ENCODE assay signal across 20 cellular contexts in genomic region chr4:3516836-3517730, GRCh38. TPM values are rescaled to one million over a fixed set of nuclear protein-coding genes. Genes with fewer than 3 reads are reported as not detected.
DNase-seq lines count a peak whose midpoint lies in the region; ATAC-seq, FAIRE-seq and TF ChIP-seq lines count a peak whose summit lies in the region.
"Had no signal": no experiment of that assay in that cellular context is flagged by ENCODE, and none has a peak within 500 bp of the region (broad histone marks: within the 10 kb centered on the region; RNA-seq: fewer than 3 reads in every experiment).

No MANE protein-coding gene starts in this region.

- H3K27ac ChIP-seq in RWPE2 (ENCODE audit: poor library complexity, severe bottlenecking) (no peak overlapping the region), endothelial cell of umbilical vein (ENCODE audit: insufficient read depth, low read depth, low read length) (no peak overlapping the region)
- H3K27ac ChIP-seq: BLaER1 treated with 17β-estradiol and CSF1 and Interleukin-3, amounts not matched to agents 10 nM and 100 nM had no signal

- H3K27me3 ChIP-seq in RWPE2 (ENCODE audit: insufficient read depth, poor library complexity, severe bottlenecking) (no peaks in the 10 kb centered on the region), endothelial cell of umbilical vein (ENCODE audit: control insufficient read depth in 2 of 2, insufficient read depth in 2 of 2, low read length in 2 of 2) (no peaks in the 10 kb centered on the region)
- H3K27me3 ChIP-seq: BLaER1 treated with 17β-estradiol and CSF1 and Interleukin-3, amounts not matched to agents 10 nM and 100 nM had no signal

- H3K4me1 ChIP-seq in RWPE2 (ENCODE audit: insufficient read depth, poor library complexity, severe bottlenecking) (no peaks in the 10 kb centered on the region), endothelial cell of umbilical vein (ENCODE audit: control insufficient read depth, extremely low read depth, insufficient read depth, low read length) (no peaks in the 10 kb centered on the region)

- no peaks in the 10 kb centered on the region for H3K9me3 Mint-ChIP-seq in activated CD4-positive, alpha-beta T cell treated with anti-CD3 and anti-CD28 coated beads, Interleukin-2, amount 10 ng/mL, durations not matched to agents 7 days and 5 days
- H3K9me3 Mint-ChIP-seq: CD8-positive, alpha-beta memory T cell had no signal

- CTCF ChIA-PET in activated CD4-positive, alpha-beta T cell treated with anti-CD3 and anti-CD28 coated beads, Interleukin-2, amount 10 ng/mL, durations not matched to agents 7 days and 5 days (lab: Charles Lee): interaction anchor here (1.2 kb wide), 1 partner anchor 10 kb away, joined by 3 read pairs; no protein-coding TSS in a partner anchor
- CTCF ChIA-PET in endothelial cell of umbilical vein (lab: Charles Lee): interaction anchor here (1.7 kb wide), 1 partner anchor 364 kb away, joined by 4 read pairs; no protein-coding TSS in a partner anchor

- H3K4me1 Mint-ChIP-seq in activated CD4-positive, alpha-beta T cell treated with anti-CD3 and anti-CD28 coated beads, Interleukin-2, amount 10 ng/mL, durations not matched to agents 7 days and 5 days: no peaks in the 10 kb centered on the region
- H3K4me1 Mint-ChIP-seq: CD8-positive, alpha-beta memory T cell had no signal

- H3K9me3 ChIP-seq in RWPE2 (ENCODE audit: severe bottlenecking) (no peaks in the 10 kb centered on the region), endothelial cell of umbilical vein (replicated peaks; ENCODE audit: control insufficient read depth, insufficient read depth, low read length) (no peaks in the 10 kb centered on the region)

- dilution Hi-C loops in endothelial cell of umbilical vein (cut with MboI; ENCODE audit: extremely low pct_ligation_motif_present, low sequenced_read_pairs): no loop called here

- no peak overlapping the region for H2AFZ ChIP-seq in endothelial cell of umbilical vein (ENCODE audit: low read depth, low read length)

- no peaks in the 10 kb centered on the region for H3K79me2 ChIP-seq in endothelial cell of umbilical vein (ENCODE audit: control insufficient read depth, insufficient read depth, low read length)

- no peak for TF ChIP-seq POLR2A in endothelial cell of umbilical vein (IDR thresholded peaks at IDR 0.05; ENCODE audit: low read depth, low read length)

- peak overlapping the region; percentile 25 for H3K27ac Mint-ChIP-seq in activated CD4-positive, alpha-beta T cell treated with anti-CD3 and anti-CD28 coated beads, Interleukin-2, amount 10 ng/mL, durations not matched to agents 7 days and 5 days

- no peak for DNase-seq in activated CD4-positive, alpha-beta T cell treated with anti-CD3 and anti-CD28 coated beads, Interleukin-2, amount 10 ng/mL, durations not matched to agents 7 days and 5 days
- no peak for DNase-seq in activated CD4-positive, alpha-beta T cell treated with anti-CD3 and anti-CD28 coated beads, Interleukin-2, amount 50 U/mL, for 4 hours
- peak; percentile 56 for DNase-seq in RWPE2 (ENCODE audit: low spot score)
- DNase-seq in endothelial cell of umbilical vein (ENCODE audit: low read depth, low spot score): peak; percentile 23
- peak; percentile 52 to 61 for DNase-seq in lung microvascular endothelial cell (ENCODE audit: low read depth in 2 of 2)
- DNase-seq in GM19240 (ENCODE audit: insufficient read length, low spot score): no peak
- no peak for DNase-seq in A172 (ENCODE audit: low spot score)
- DNase-seq: 8988T, DMS79 treated with DMSO at 0.1 percent for 48 hours, GOT3, NCI-H1417, NCI-H1930, NCI-H2171, NCI-H446 treated with DMSO at 0.1 percent for 48 hours, NCI-H774, RPMI8226 had no signal

- TF ChIP-seq CTCF in RWPE2 (IDR thresholded peaks at IDR 0.05; ENCODE audit: poor library complexity, severe bottlenecking) (no peak), endothelial cell of umbilical vein (IDR thresholded peaks at IDR 0.05; ENCODE audit: extremely low read depth in 1 of 2, insufficient read depth in 1 of 2, low read depth in 1 of 2, low read length in 2 of 2) (no peak)

- H3K36me3 ChIP-seq in RWPE2 (ENCODE audit: low read depth) (peaks cover 60% of the 10 kb centered on the region), endothelial cell of umbilical vein (ENCODE audit: control insufficient read depth in 2 of 2, extremely low read depth in 1 of 2, insufficient read depth in 2 of 2, low read length in 2 of 2) (peaks cover 17 to 63% of the 10 kb centered on the region in 2 experiments)

- H3K9ac ChIP-seq in endothelial cell of umbilical vein (replicated peaks; ENCODE audit: extremely low read depth, insufficient read depth, low read length): no peak overlapping the region
- H3K9ac ChIP-seq: BLaER1 treated with 17β-estradiol and CSF1 and Interleukin-3, amounts not matched to agents 10 nM and 100 nM had no signal

- H3K4me2 ChIP-seq in endothelial cell of umbilical vein (ENCODE audit: insufficient read depth, low read length): no peak overlapping the region
- H3K4me2 ChIP-seq: BLaER1 treated with 17β-estradiol and CSF1 and Interleukin-3, amounts not matched to agents 10 nM and 100 nM had no signal

- H3K4me3 ChIP-seq in RWPE2 (ENCODE audit: severe bottlenecking) (no peak overlapping the region), endothelial cell of umbilical vein (replicated peaks in 1 of 3; ENCODE audit: insufficient read depth in 1 of 3, low read depth in 1 of 3, low read length in 3 of 3) (no peak overlapping the region)
- H3K4me3 ChIP-seq: BLaER1 treated with 17β-estradiol and CSF1 and Interleukin-3, amounts not matched to agents 10 nM and 100 nM had no signal

- no peaks in the 10 kb centered on the region for H3K9me1 ChIP-seq in endothelial cell of umbilical vein (replicated peaks; ENCODE audit: control insufficient read depth, extremely low read depth, insufficient read depth, low read length)

- FAIRE-seq in endothelial cell of umbilical vein (lab: Jason Lieb, UNC): peak; percentile 59

- no peak overlapping the region for H3K4me3 Mint-ChIP-seq in activated CD4-positive, alpha-beta T cell treated with anti-CD3 and anti-CD28 coated beads, Interleukin-2, amount 10 ng/mL, durations not matched to agents 7 days and 5 days
- H3K4me3 Mint-ChIP-seq: CD8-positive, alpha-beta memory T cell had no signal

- H3K36me3 Mint-ChIP-seq in activated CD4-positive, alpha-beta T cell treated with anti-CD3 and anti-CD28 coated beads, Interleukin-2, amount 10 ng/mL, durations not matched to agents 7 days and 5 days (ENCODE audit: low read depth): peaks cover 34% of the 10 kb centered on the region

- intact Hi-C loops in endothelial cell of umbilical vein (cut with micrococcal nuclease): no loop called here

- POLR2A ChIA-PET in activated CD4-positive, alpha-beta T cell treated with anti-CD3 and anti-CD28 coated beads, Interleukin-2, amount 10 ng/mL, durations not matched to agents 7 days and 5 days (lab: Charles Lee): no interaction called here
- POLR2A ChIA-PET in endothelial cell of umbilical vein (lab: Charles Lee): no interaction called here

- no peaks in the 10 kb centered on the region for H3K27me3 Mint-ChIP-seq in activated CD4-positive, alpha-beta T cell treated with anti-CD3 and anti-CD28 coated beads, Interleukin-2, amount 10 ng/mL, durations not matched to agents 7 days and 5 days
- H3K27me3 Mint-ChIP-seq: CD8-positive, alpha-beta memory T cell had no signal

- no TSS peak for BruUV-seq in endothelial cell of umbilical vein (replicated peaks; lab: Mats Ljungman, UMichigan)

- no peaks in the 10 kb centered on the region for H4K20me1 ChIP-seq in endothelial cell of umbilical vein (replicated peaks; ENCODE audit: control insufficient read depth, extremely low read depth, insufficient read depth, low read length)

- ATAC-seq in RWPE2 (ENCODE audit: low read depth) (no peak), HG02798 (IDR thresholded peaks at IDR 0.05; ENCODE audit: poor library complexity, unreplicated experiment) (no peak)

TF ChIP-seq in endothelial cell of umbilical vein, 7 proteins besides CTCF, POLR2A, EP300 and RAD21 (continues in another document):
- TF ChIP-seq, protein P1, sequence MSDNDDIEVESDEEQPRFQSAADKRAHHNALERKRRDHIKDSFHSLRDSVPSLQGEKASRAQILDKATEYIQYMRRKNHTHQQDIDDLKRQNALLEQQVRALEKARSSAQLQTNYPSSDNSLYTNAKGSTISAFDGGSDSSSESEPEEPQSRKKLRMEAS (IDR thresholded peaks at IDR 0.05; ENCODE audit: insufficient read depth, insufficient read length): no peak
- TF ChIP-seq MYC (IDR thresholded peaks at IDR 0.05; ENCODE audit: low read depth, low read length): no peak
- TF ChIP-seq JUN (IDR thresholded peaks at IDR 0.05; ENCODE audit: borderline replicate concordance, insufficient read depth, insufficient read length, low read depth): no peak
- TF ChIP-seq POLR2AphosphoS5 (IDR thresholded peaks at IDR 0.05; ENCODE audit: insufficient read depth, low read depth, low read length): no peak
- TF ChIP-seq FOS (IDR thresholded peaks at IDR 0.05; ENCODE audit: borderline replicate concordance, insufficient read depth, low read length): no peak

RNA-seq across cellular contexts. Expression of gene LRPAP1, which starts 15.1 kb away (rescaled TPM):
- total RNA-seq in activated CD4-positive, alpha-beta T cell treated with anti-CD3 and anti-CD28 coated beads, Interleukin-2, amount 10 ng/mL, durations not matched to agents 7 days and 5 days: 10 to 100 TPM; 69.0 to 69.1 TPM
- total RNA-seq in endothelial cell of umbilical vein: 152 and 170 TPM in 2 replicates
- 77.4 and 90.1 TPM in 2 replicates for polyA plus RNA-seq in endothelial cell of umbilical vein
- 139 and 155 TPM in 2 replicates for polyA plus RNA-seq in endothelial cell of umbilical vein (2011; cell fraction: cytosol; rRNA removed)
- polyA plus RNA-seq in endothelial cell of umbilical vein (2011; cell fraction: nucleus; rRNA removed): 103 and 115 TPM in 2 replicates
- 71.6 and 83.7 TPM in 2 replicates for polyA plus RNA-seq in endothelial cell of umbilical vein (2012)
- polyA minus RNA-seq in endothelial cell of umbilical vein: 56.4 and 76.2 TPM in 2 replicates
- polyA minus RNA-seq in endothelial cell of umbilical vein (2011; cell fraction: cytosol; rRNA and poly(A)+ RNA removed): 30.5 TPM
- polyA minus RNA-seq in endothelial cell of umbilical vein (2011; cell fraction: nucleus; rRNA and poly(A)+ RNA removed): 16.5 and 30.1 TPM in 2 replicates
- total RNA-seq in lung microvascular endothelial cell: 27.0 and 31.9 TPM in 2 replicates
- 116 and 171 TPM in 2 replicates for total RNA-seq in A172 (2014; rRNA removed; shearing (Covaris generic))

RNA-seq across cellular contexts. Expression of gene DOK7, which starts 54.0 kb away (rescaled TPM):
- total RNA-seq in activated CD4-positive, alpha-beta T cell treated with anti-CD3 and anti-CD28 coated beads, Interleukin-2, amount 10 ng/mL, durations not matched to agents 7 days and 5 days: not detected
- total RNA-seq in endothelial cell of umbilical vein: not detected in 2 replicates
- polyA plus RNA-seq in endothelial cell of umbilical vein: not detected in 2 replicates
- polyA plus RNA-seq in endothelial cell of umbilical vein (2011; cell fraction: cytosol; rRNA removed): not detected in 2 replicates
- 0.07 TPM in 1 of 2 replicates, not detected in the other for polyA plus RNA-seq in endothelial cell of umbilical vein (2011; cell fraction: nucleus; rRNA removed)
- polyA plus RNA-seq in endothelial cell of umbilical vein (2012): not detected in 2 replicates
- 0.19 TPM in 1 of 2 replicates, not detected in the other for polyA minus RNA-seq in endothelial cell of umbilical vein
- not detected for polyA minus RNA-seq in endothelial cell of umbilical vein (2011; cell fraction: cytosol; rRNA and poly(A)+ RNA removed)
- polyA minus RNA-seq in endothelial cell of umbilical vein (2011; cell fraction: nucleus; rRNA and poly(A)+ RNA removed): not detected in 2 replicates
- total RNA-seq in lung microvascular endothelial cell: not detected in 2 replicates
- 17.9 and 21.4 TPM in 2 replicates for total RNA-seq in A172 (2014; rRNA removed; shearing (Covaris generic))
- total RNA-seq: CD8-positive, alpha-beta memory T cell; G401 had no signal
- polyA plus RNA-seq: CD8-positive, alpha-beta memory T cell had no signal

Comparison
In these comparisons a context has a peak if more than half of its experiments do, and no peak if none do; other contexts are left out.
1. DNase-seq: peak in RWPE2 (single experiment), endothelial cell of umbilical vein (single experiment) and lung microvascular endothelial cell (2 of 2); none in activated CD4-positive, alpha-beta T cell treated with anti-CD3 and anti-CD28 coated beads, Interleukin-2, amount 10 ng/mL, durations not matched to agents 7 days and 5 days (single experiment), activated CD4-positive, alpha-beta T cell treated with anti-CD3 and anti-CD28 coated beads, Interleukin-2, amount 50 U/mL, for 4 hours (0 of 2), GM19240 (single experiment) and A172 (single experiment).
2. RNA of gene DOK7, which starts 54.0 kb away (total RNA-seq): 17.9 to 21.4 TPM in A172; not detected in endothelial cell of umbilical vein, not detected in activated CD4-positive, alpha-beta T cell treated with anti-CD3 and anti-CD28 coated beads, Interleukin-2, amount 10 ng/mL, durations not matched to agents 7 days and 5 days and not detected in lung microvascular endothelial cell; every median in the first group is over 10 times any median in the second.